Comparison of ENCODE assay signal across 22 cellular contexts in the genomic region with DNA sequence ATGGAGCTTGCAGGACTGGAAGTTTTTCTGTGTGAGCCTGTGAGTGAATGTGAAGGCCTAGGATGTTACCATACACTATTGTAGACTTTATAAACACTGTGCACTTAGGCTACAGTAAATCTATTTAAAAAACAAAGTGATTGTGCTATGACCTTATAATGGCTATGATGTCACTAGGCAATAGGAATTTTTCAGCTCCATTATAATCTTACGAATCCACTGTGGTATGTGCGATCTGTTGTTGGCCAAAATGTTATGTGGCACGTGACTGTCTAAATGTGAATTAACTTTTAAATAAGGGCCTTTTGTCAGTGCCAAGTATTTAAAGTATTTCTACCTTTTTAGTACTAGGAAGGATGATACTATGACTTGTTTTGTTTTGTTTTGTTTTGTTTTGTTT.
"Had no signal": no experiment of that assay in that cellular context is flagged by ENCODE, and none has a peak within 500 bp of the region (broad histone marks: within the 10 kb centered on the region; RNA-seq: fewer than 3 reads in every experiment).

No MANE protein-coding gene starts in this region.

- H3K9me3 ChIP-seq: colonic mucosa, esophagus muscularis mucosa, gastroesophageal sphincter, heart left ventricle, left lung, lower lobe of right lung, mucosa of descending colon had no signal

- H3K27me3 Mint-ChIP-seq: dendritic cell treated with granulocyte-macrophage colony-stimulating factor and Interleukin-4, amounts not matched to agents 40 ng/mL and 50 ng/mL, for 4 days; naive B cell had no signal

- ATAC-seq: gastroesophageal sphincter, heart left ventricle, left cardiac atrium, left lung, left ventricle myocardium superior, lower lobe of right lung, mucosa of descending colon had no signal

- DNase-seq: colonic mucosa; cortex of kidney; effector memory CD4-positive, alpha-beta T cell; foreskin fibroblast; foreskin melanocyte; heart left ventricle; hypothalamus; immature natural killer cell; left cardiac atrium; left lung; left ventricle myocardium superior; lower lobe of right lung; mesenchymal stem cell; mucosa of descending colon; naive B cell had no signal

- H3K4me1 Mint-ChIP-seq: immature natural killer cell, mesothelial cell of epicardium, naive B cell had no signal

- H3K9me3 Mint-ChIP-seq: dendritic cell treated with granulocyte-macrophage colony-stimulating factor and Interleukin-4, amounts not matched to agents 40 ng/mL and 50 ng/mL, for 4 days; immature natural killer cell; mesothelial cell of epicardium; naive B cell had no signal

- H3K36me3 ChIP-seq: colonic mucosa had no signal

- H3K4me3 ChIP-seq: colonic mucosa, esophagus muscularis mucosa, gastroesophageal sphincter, heart left ventricle, hepatocyte, left lung, lower lobe of right lung, mucosa of descending colon had no signal

- H3K4me1 ChIP-seq: colonic mucosa, gastroesophageal sphincter, left lung had no signal

- H3K27ac Mint-ChIP-seq: dendritic cell treated with granulocyte-macrophage colony-stimulating factor and Interleukin-4, amounts not matched to agents 40 ng/mL and 50 ng/mL, for 4 days; mesothelial cell of epicardium had no signal

- H3K27me3 ChIP-seq: colonic mucosa, esophagus muscularis mucosa, gastroesophageal sphincter, heart left ventricle, hepatocyte, left lung had no signal

- H3K27ac ChIP-seq: colonic mucosa, esophagus muscularis mucosa, gastroesophageal sphincter, heart left ventricle, hepatocyte, left lung, lower lobe of right lung had no signal

- H3K4me3 Mint-ChIP-seq: dendritic cell treated with granulocyte-macrophage colony-stimulating factor and Interleukin-4, amounts not matched to agents 40 ng/mL and 50 ng/mL, for 4 days; immature natural killer cell; mesothelial cell of epicardium; naive B cell had no signal

- FAIRE-seq: endothelial cell of umbilical vein, keratinocyte had no signal

- H3K4me2 ChIP-seq: hepatocyte had no signal
